25 cellular contexts compared by ENCODE assay signal in the genomic region with DNA sequence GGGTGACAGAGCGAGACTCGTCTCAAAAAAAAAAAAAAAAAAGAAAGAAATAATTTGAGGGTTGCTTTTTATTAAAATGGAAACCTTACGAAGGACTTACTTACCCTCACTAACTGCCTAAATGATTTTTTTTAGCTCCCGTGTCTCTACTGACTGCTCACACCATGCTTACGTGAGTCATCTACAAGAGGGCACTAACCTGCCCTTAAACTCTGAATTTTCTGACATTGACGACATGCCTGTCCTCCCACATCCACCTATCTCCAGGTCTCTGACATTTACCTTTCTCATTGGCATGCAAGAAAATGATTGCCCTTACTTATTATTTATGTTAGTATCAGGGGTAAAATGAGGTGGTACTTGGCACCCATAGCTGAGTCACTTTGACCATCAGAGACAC.
"Had no signal": no experiment of that assay in that cellular context is flagged by ENCODE, and none has a peak within 500 bp of the region (broad histone marks: within the 10 kb centered on the region; RNA-seq: fewer than 3 reads in every experiment).

No MANE protein-coding gene starts in this region.

- ATAC-seq: activated CD8-positive, alpha-beta T cell treated with anti-CD3 and anti-CD28 coated beads for 36 hours; activated naive CD8-positive, alpha-beta T cell treated with anti-CD3 and anti-CD28 coated beads, Interleukin-2, amount 50 U/mL, for 24 hours; activated T-cell treated with anti-CD3 and anti-CD28 coated beads, Interleukin-2, amount 50 U/mL, for 4 hours; activated T-cell treated with anti-CD3 and anti-CD28 coated beads, Interleukin-2, amount 50 U/mL, for 72 hours; activated T-helper 17 cell treated with anti-CD3 and anti-CD28 coated beads, Interleukin-2, amount 50 U/mL, for 72 hours had no signal

- DNase-seq: activated B cell treated with CpG ODN at 0.5 μM for 24 hours; activated CD4-positive, alpha-beta memory T cell treated with anti-CD3 and anti-CD28 coated beads for 36 hours; activated CD4-positive, alpha-beta T cell treated with anti-CD3 and anti-CD28 coated beads for 4 hours; activated CD4-positive, alpha-beta T cell treated with anti-CD3 and anti-CD28 coated beads, Interleukin-2, amount 10 ng/mL, durations not matched to agents 24 days and 14 days; activated CD4-positive, alpha-beta T cell treated with anti-CD3 and anti-CD28 coated beads, Interleukin-2, amount 50 U/mL, for 1 hour; activated CD4-positive, alpha-beta T cell treated with anti-CD3 and anti-CD28 coated beads, Interleukin-2, amount 50 U/mL, for 4 hours; activated CD4-positive, CD25-positive, alpha-beta regulatory T cell treated with anti-CD3 and anti-CD28 coated beads, Interleukin-2, amount 50 U/mL, for 72 hours; activated CD8-positive, alpha-beta memory T cell treated with anti-CD3 and anti-CD28 coated beads, Interleukin-2, amount 50 U/mL, for 4 hours; activated CD8-positive, alpha-beta T cell treated with anti-CD3 and anti-CD28 coated beads for 36 hours; activated effector memory CD4-positive, alpha-beta T cell treated with anti-CD3 and anti-CD28 coated beads, Interleukin-2, amount 50 U/mL, for 16 hours; activated naive CD4-positive, alpha-beta T cell treated with anti-CD3 and anti-CD28 coated beads, Interleukin-2, amount 10 ng/mL, durations not matched to agents 7 days and 5 days; activated naive CD4-positive, alpha-beta T cell treated with Interleukin-2 at 50 U/mL for 16 hours; activated naive CD8-positive, alpha-beta T cell treated with anti-CD3 and anti-CD28 coated beads, Interleukin-2, amount 10 ng/mL, durations not matched to agents 7 days and 5 days; activated naive CD8-positive, alpha-beta T cell treated with anti-CD3 and anti-CD28 coated beads, Interleukin-2, amount 50 U/mL, for 24 hours; activated T-cell treated with anti-CD3 and anti-CD28 coated beads for 4 hours; activated T-cell treated with anti-CD3 and anti-CD28 coated beads, Interleukin-2, amount 50 U/mL, for 1 hour; activated T-cell treated with anti-CD3 and anti-CD28 coated beads, Interleukin-2, amount 50 U/mL, for 4 hours; activated T-cell treated with anti-CD3 and anti-CD28 coated beads, Interleukin-2, amount 50 U/mL, for 72 hours; amygdala; anterior cingulate cortex; cerebellar nuclear complex; T-helper 1 cell; T-helper 2 cell; T-helper 9 cell had no signal
